ENCODE assay signal across 18 cellular contexts in the genomic region with DNA sequence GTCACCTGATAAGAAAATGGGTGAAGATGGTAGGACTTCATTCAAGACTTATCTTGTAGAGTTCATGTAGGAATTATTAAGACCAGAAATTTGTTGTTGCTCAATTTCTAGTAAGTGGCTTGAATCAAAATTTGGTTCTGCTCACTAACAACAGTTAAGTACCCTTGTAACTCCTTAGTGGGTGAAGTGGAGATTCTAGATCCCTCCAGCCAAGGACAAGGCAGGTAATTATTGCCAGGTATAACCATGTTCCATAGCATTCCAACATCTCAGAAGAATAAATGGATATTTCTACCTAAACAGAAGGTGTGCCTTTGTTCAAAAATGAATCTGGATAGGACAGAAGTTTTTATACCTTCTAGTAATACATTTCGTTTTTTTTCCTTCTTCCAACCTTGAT.
DNase-seq lines count a peak whose midpoint lies in the region; ATAC-seq and TF ChIP-seq lines count a peak whose summit lies in the region.
"Had no signal": no experiment of that assay in that cellular context is flagged by ENCODE, and none has a peak within 500 bp of the region (broad histone marks: within the 10 kb centered on the region; RNA-seq: fewer than 3 reads in every experiment).

No MANE protein-coding gene starts in this region.

- H3K27me3 Mint-ChIP-seq in activated T-helper 17 cell treated with anti-CD3 and anti-CD28 coated beads, Interleukin-2, amount 50 U/mL, for 72 hours = peaks cover 19% of the 10 kb centered on the region

- in situ Hi-C loops in GM23248 (cut with MboI) = no loop called here

- no peaks in the 10 kb centered on the region; the same call in 1 of the 2 replicates for H3K9me2 ChIP-seq in GM23248 (ENCODE audit: insufficient read depth)

- H4K20me1 ChIP-seq in GM23248 (ENCODE audit: insufficient read depth) = no peaks in the 10 kb centered on the region

- H3K36me3 ChIP-seq in GM23248 (ENCODE audit: low read depth) (no peaks in the 10 kb centered on the region), left lung (no peaks in the 10 kb centered on the region), skeletal muscle tissue (ENCODE audit: control insufficient read depth in 3 of 3, insufficient read depth in 3 of 3, low read length in 3 of 3) (no peaks in the 10 kb centered on the region)
- H3K36me3 ChIP-seq: BE2C had no signal

- no peak for TF ChIP-seq CTCF in left lung (IDR thresholded peaks at IDR 0.05)

- no peaks in the 10 kb centered on the region for H3K4me1 Mint-ChIP-seq in activated T-helper 17 cell treated with anti-CD3 and anti-CD28 coated beads, Interleukin-2, amount 50 U/mL, for 72 hours
- H3K4me1 Mint-ChIP-seq: CD4-positive, CD25-positive, alpha-beta regulatory T cell; CD8-positive, alpha-beta memory T cell; IgD-negative memory B cell had no signal

- peak overlapping the region; percentile 87; the same call in 1 of the 2 replicates for H3K27ac ChIP-seq in GM23248
- H3K27ac ChIP-seq in left lung = no peak overlapping the region
- H3K27ac ChIP-seq in skeletal muscle tissue (ENCODE audit: low read depth, low read length) = peak overlapping the region; percentile 83

- ATAC-seq in left lung = peak; percentile 31
- ATAC-seq in HG03097 (IDR thresholded peaks at IDR 0.05; ENCODE audit: low FRiP score, unreplicated experiment) = no peak
- no peak for ATAC-seq in activated T-helper 17 cell treated with anti-CD3 and anti-CD28 coated beads, Interleukin-2, amount 50 U/mL, for 72 hours (replicated peaks)
- ATAC-seq: HepG2 had no signal

- no peaks in the 10 kb centered on the region for H3K79me2 ChIP-seq in GM23248 (ENCODE audit: insufficient read depth)

- no peaks in the 10 kb centered on the region for H3K36me3 Mint-ChIP-seq in activated T-helper 17 cell treated with anti-CD3 and anti-CD28 coated beads, Interleukin-2, amount 50 U/mL, for 72 hours (ENCODE audit: low read depth)
- H3K36me3 Mint-ChIP-seq: CD4-positive, CD25-positive, alpha-beta regulatory T cell; CD8-positive, alpha-beta memory T cell; IgD-negative memory B cell had no signal

- H3K4me3 Mint-ChIP-seq in activated T-helper 17 cell treated with anti-CD3 and anti-CD28 coated beads, Interleukin-2, amount 50 U/mL, for 72 hours = no peak overlapping the region
- H3K4me3 Mint-ChIP-seq: CD4-positive, CD25-positive, alpha-beta regulatory T cell; CD8-positive, alpha-beta memory T cell; H9; IgD-negative memory B cell had no signal

- 98 to 100% methylated on average over 1 of the region's 1 CpG for WGBS in GM23248 (ENCODE audit: low coverage in 1 of 2, low lambda C conversion rate in 2 of 2, missing lambda C conversion rate in 2 of 2), 2 experiments

- DNase-seq in DMS79 (lab: John Stamatoyannopoulos, UW) (peak; percentile 2), GM23248 (no peak), left lung (no peak), HUDEP-2 (lab: John Stamatoyannopoulos, UW; ENCODE audit: unreplicated experiment in 76 of 76) (no peak)
- DNase-seq: ACHN; BE2C; C1 segment of cervical spinal cord; CD4-positive, CD25-positive, alpha-beta regulatory T cell; CD8-positive, alpha-beta memory T cell; COR-L47; GF-D8; H9; KBM-7 had no signal

- no peak overlapping the region for H3K4me3 ChIP-seq in GM23248
- H3K4me3 ChIP-seq in left lung = no peak overlapping the region
- no peak overlapping the region for H3K4me3 ChIP-seq in skeletal muscle tissue (ENCODE audit: low read length in 3 of 3)

- H3K27ac Mint-ChIP-seq in activated T-helper 17 cell treated with anti-CD3 and anti-CD28 coated beads, Interleukin-2, amount 50 U/mL, for 72 hours = no peak overlapping the region
- H3K27ac Mint-ChIP-seq: CD4-positive, CD25-positive, alpha-beta regulatory T cell; CD8-positive, alpha-beta memory T cell; H9; IgD-negative memory B cell had no signal

- H3K4me1 ChIP-seq in GM23248 (ENCODE audit: insufficient read depth) = peaks cover 24% of the 10 kb centered on the region
- no peaks in the 10 kb centered on the region for H3K4me1 ChIP-seq in left lung
- H3K4me1 ChIP-seq in skeletal muscle tissue (ENCODE audit: control insufficient read depth in 3 of 3, insufficient read depth in 3 of 3, low read length in 3 of 3) = peaks cover 0 to 31% (median 30%) of the 10 kb centered on the region in 3 donors

- intact Hi-C loops in left lung (cut with DNase I) = no loop called here

- H3K27me3 ChIP-seq in GM23248 (replicated peaks; ENCODE audit: insufficient read depth) (no peaks in the 10 kb centered on the region), left lung (no peaks in the 10 kb centered on the region), skeletal muscle tissue (ENCODE audit: control insufficient read depth in 3 of 3, insufficient read depth in 3 of 3, low read length in 3 of 3) (no peaks in the 10 kb centered on the region)
- H3K27me3 ChIP-seq: BE2C had no signal

- peaks cover 27% of the 10 kb centered on the region for H3F3A ChIP-seq in GM23248 (ENCODE audit: insufficient read depth)

- H3K9ac ChIP-seq in GM23248 = no peak overlapping the region
- no peak overlapping the region for H3K9ac ChIP-seq in skeletal muscle tissue (ENCODE audit: low read depth in 1 of 3, low read length in 3 of 3)

- no peaks in the 10 kb centered on the region for H3K9me3 ChIP-seq in GM23248 (ENCODE audit: low read depth)
- H3K9me3 ChIP-seq in left lung = no peaks in the 10 kb centered on the region
- H3K9me3 ChIP-seq in skeletal muscle tissue (ENCODE audit: control insufficient read depth in 3 of 3, low read length in 3 of 3) = no peaks in the 10 kb centered on the region
- H3K9me3 ChIP-seq: BE2C had no signal

- no peak overlapping the region for H2AFZ ChIP-seq in GM23248

- no peaks in the 10 kb centered on the region for H3K9me3 Mint-ChIP-seq in activated T-helper 17 cell treated with anti-CD3 and anti-CD28 coated beads, Interleukin-2, amount 50 U/mL, for 72 hours
- H3K9me3 Mint-ChIP-seq: CD4-positive, CD25-positive, alpha-beta regulatory T cell; CD8-positive, alpha-beta memory T cell; IgD-negative memory B cell had no signal

- H3K4me2 ChIP-seq in GM23248 (ENCODE audit: unreplicated experiment) = no peak overlapping the region

Comparison
In these comparisons a context has a peak if more than half of its experiments do, and no peak if none do; other contexts are left out.
1. H3K27ac ChIP-seq: peak in GM23248 (single experiment) and skeletal muscle tissue (single experiment); none in left lung (0 of 2).